Comparison of ENCODE assay signal across 1 cellular context in genomic region chr19:2795827-2796658, GRCh38.
TF ChIP-seq lines count a peak whose summit lies in the region.

No MANE protein-coding gene starts in this region.

TF ChIP-seq in SK-N-SH, 30 proteins besides CTCF, POLR2A, EP300 and RAD21:
- TF ChIP-seq REST (IDR thresholded peaks at IDR 0.05; ENCODE audit: low read depth, low read length) (no peak), GATA2 (CRISPR knock-in tag; IDR thresholded peaks at IDR 0.05) (no peak), POLR2AphosphoS5 (IDR thresholded peaks at IDR 0.05; ENCODE audit: low read depth, low read length) (no peak), IRF3 (IDR thresholded peaks at IDR 0.05; ENCODE audit: low read depth, low read length) (no peak), MAX (IDR thresholded peaks at IDR 0.05; ENCODE audit: low read depth) (no peak), NFIC (IDR thresholded peaks at IDR 0.05; ENCODE audit: borderline replicate concordance) (no peak), TCF12 (IDR thresholded peaks at IDR 0.05) (no peak)
TF ChIP-seq in SK-N-SH: peak in this region for 0.
